Comparison of ENCODE assay signal across 8 cellular contexts in genomic region chr15:43510230-43511011, GRCh38.
DNase-seq lines count a peak whose midpoint lies in the region; ATAC-seq and TF ChIP-seq lines count a peak whose summit lies in the region.

No MANE protein-coding gene starts in this region.

- peak overlapping the region; percentile 58 to 74 (median 67) for H3K4me3 ChIP-seq in BLaER1 treated with 17β-estradiol and CSF1 and Interleukin-3, amounts not matched to agents 10 nM and 100 nM
- peak overlapping the region; percentile 74 for H3K4me3 ChIP-seq in coronary artery

- H3K27ac ChIP-seq in BLaER1 treated with 17β-estradiol and CSF1 and Interleukin-3, amounts not matched to agents 10 nM and 100 nM, result peak overlapping the region; percentile 76 to 94 (median 82)
- H3K27ac ChIP-seq in coronary artery, result peak overlapping the region; percentile 80 to 85

- peak overlapping the region; percentile 87 to 100 (median 96) for H3K4me2 ChIP-seq in BLaER1 treated with 17β-estradiol and CSF1 and Interleukin-3, amounts not matched to agents 10 nM and 100 nM

- DNase-seq in NCI-H524 treated with DMSO at 0.1 percent for 48 hours (lab: John Stamatoyannopoulos, UW), result peak; percentile 97
- peak; percentile 97 for DNase-seq in activated CD4-positive, alpha-beta T cell treated with anti-CD3 and anti-CD28 coated beads for 48 hours
- DNase-seq in coronary artery (ENCODE audit: low spot score), result peak; percentile 99
- DNase-seq in left kidney (ENCODE audit: low read depth, low spot score), result peak; percentile 100
- peak; percentile 97 for DNase-seq in stimulated activated CD4-positive, alpha-beta T cell treated with anti-CD3 and anti-CD28 coated beads, Interleukin-1b, Interleukin-23, amount 100 ng/mL, for 48 hours

- H3K36me3 ChIP-seq in BLaER1 treated with 17β-estradiol and CSF1 and Interleukin-3, amounts not matched to agents 10 nM and 100 nM, result no peaks in the 10 kb centered on the region

- H3K9me3 ChIP-seq in BLaER1 treated with 17β-estradiol and CSF1 and Interleukin-3, amounts not matched to agents 10 nM and 100 nM (replicated peaks in 1 of 11), result peaks cover 0 to 8% (median 0%) of the 10 kb centered on the region in 11 experiments; a peak in 2 of 22 replicates

- no peaks in the 10 kb centered on the region for H3K27me3 ChIP-seq in BLaER1 treated with 17β-estradiol and CSF1 and Interleukin-3, amounts not matched to agents 10 nM and 100 nM

- peak overlapping the region; percentile 75 to 87 (median 81) for H3K9ac ChIP-seq in BLaER1 treated with 17β-estradiol and CSF1 and Interleukin-3, amounts not matched to agents 10 nM and 100 nM

- ATAC-seq in GM19324 (IDR thresholded peaks at IDR 0.05; ENCODE audit: low FRiP score, unreplicated experiment) (peak; percentile 99), HG03460 (IDR thresholded peaks at IDR 0.05; ENCODE audit: unreplicated experiment) (peak; percentile 96)

- H4K20me1 ChIP-seq in BLaER1 treated with 17β-estradiol and CSF1 and Interleukin-3, amounts not matched to agents 10 nM and 100 nM, result peaks cover 0 to 6% (median 0%) of the 10 kb centered on the region in 11 experiments; a peak in 3 of 22 replicates

- peaks cover 55 to 64% (median 61%) of the 10 kb centered on the region in 10 experiments for H3K4me1 ChIP-seq in BLaER1 treated with 17β-estradiol and CSF1 and Interleukin-3, amounts not matched to agents 10 nM and 100 nM

- no peak for TF ChIP-seq CTCF in coronary artery (IDR thresholded peaks at IDR 0.05)

Comparison
In these comparisons a context has a peak if more than half of its experiments do, and no peak if none do; other contexts are left out.
1. Peak in every context shown above with its lines: DNase-seq, ATAC-seq, H3K4me3 ChIP-seq and H3K27ac ChIP-seq.